18 cellular contexts compared by ENCODE assay signal in the genomic region with DNA sequence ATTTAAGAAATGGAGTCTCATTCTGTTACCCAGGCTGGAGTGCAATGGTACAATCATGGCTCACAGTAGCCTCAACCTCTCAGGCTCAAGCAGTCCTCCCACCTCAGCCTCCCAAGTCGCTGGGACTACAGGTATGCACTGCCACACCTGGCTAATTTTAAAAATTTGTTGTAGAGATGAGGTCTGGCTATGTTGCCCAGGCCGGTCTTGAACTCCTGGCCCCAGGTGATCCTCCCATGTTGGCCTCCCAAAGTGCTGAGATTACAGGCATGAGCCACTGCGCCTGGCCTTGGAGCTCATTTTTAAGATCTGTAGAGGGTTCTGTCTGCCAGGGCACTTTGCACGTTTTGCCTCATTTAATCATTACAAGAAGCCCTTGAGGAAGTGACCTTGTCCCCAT. TPM values are rescaled to one million over a fixed set of nuclear protein-coding genes. Genes with fewer than 3 reads are reported as not detected.
DNase-seq lines count a peak whose midpoint lies in the region; ATAC-seq and TF ChIP-seq lines count a peak whose summit lies in the region.
"Had no signal": no experiment of that assay in that cellular context is flagged by ENCODE, and none has a peak within 500 bp of the region (broad histone marks: within the 10 kb centered on the region; RNA-seq: fewer than 3 reads in every experiment).

No MANE protein-coding gene starts in this region.

- no peaks in the 10 kb centered on the region for H3K27me3 ChIP-seq in BLaER1 treated with 17β-estradiol and CSF1 and Interleukin-3, amounts not matched to agents 10 nM and 100 nM
- H3K27me3 ChIP-seq in DOHH2 (ENCODE audit: control insufficient read depth, low read length): no peaks in the 10 kb centered on the region
- H3K27me3 ChIP-seq in SU-DHL-6 (ENCODE audit: low read length): no peaks in the 10 kb centered on the region

- H3K4me2 ChIP-seq in BLaER1 treated with 17β-estradiol and CSF1 and Interleukin-3, amounts not matched to agents 10 nM and 100 nM: peak overlapping the region; percentile 62 to 93 (median 78)
- H3K4me2 ChIP-seq in DOHH2 (ENCODE audit: low read length) (peak overlapping the region; percentile 99), SU-DHL-6 (ENCODE audit: low read depth, low read length, poor library complexity, severe bottlenecking) (peak overlapping the region; percentile 86)

- ATAC-seq in HG02623 (IDR thresholded peaks at IDR 0.05; ENCODE audit: unreplicated experiment): no peak

- no peak overlapping the region for H3K4me3 ChIP-seq in BLaER1 treated with 17β-estradiol and CSF1 and Interleukin-3, amounts not matched to agents 10 nM and 100 nM
- H3K4me3 ChIP-seq in DOHH2 (ENCODE audit: low read length) (peak overlapping the region; percentile 67), SU-DHL-6 (ENCODE audit: insufficient read depth, low read length, poor library complexity, severe bottlenecking) (peak overlapping the region; percentile 25)
- H3K4me3 ChIP-seq: SK-N-MC had no signal

- peaks cover 0 to 9% (median 0%) of the 10 kb centered on the region in 11 experiments; a peak in 4 of 22 replicates for H3K9me3 ChIP-seq in BLaER1 treated with 17β-estradiol and CSF1 and Interleukin-3, amounts not matched to agents 10 nM and 100 nM (replicated peaks in 1 of 11)
- H3K9me3 ChIP-seq in DOHH2 (ENCODE audit: control insufficient read depth, insufficient read depth, low read length) (no peaks in the 10 kb centered on the region), SU-DHL-6 (ENCODE audit: insufficient read depth, low read length) (no peaks in the 10 kb centered on the region)

- no peak overlapping the region for H2AFZ ChIP-seq in SU-DHL-6 (ENCODE audit: low read depth, low read length, severe bottlenecking)

- H3K4me1 ChIP-seq in BLaER1 treated with 17β-estradiol and CSF1 and Interleukin-3, amounts not matched to agents 10 nM and 100 nM: peaks cover 73 to 97% (median 81%) of the 10 kb centered on the region in 10 experiments
- peaks cover 83% of the 10 kb centered on the region for H3K4me1 ChIP-seq in DOHH2 (ENCODE audit: control insufficient read depth, low read length)

- no peak overlapping the region for H3K9ac ChIP-seq in BLaER1 treated with 17β-estradiol and CSF1 and Interleukin-3, amounts not matched to agents 10 nM and 100 nM
- peak overlapping the region; percentile 78 for H3K9ac ChIP-seq in SU-DHL-6 (ENCODE audit: low read length)

- H4K20me1 ChIP-seq in BLaER1 treated with 17β-estradiol and CSF1 and Interleukin-3, amounts not matched to agents 10 nM and 100 nM: peaks cover 0 to 25% (median 0%) of the 10 kb centered on the region in 11 experiments; a peak in 4 of 22 replicates
- H4K20me1 ChIP-seq in DOHH2 (ENCODE audit: control insufficient read depth, insufficient read depth, low read depth, low read length) (no peaks in the 10 kb centered on the region), SU-DHL-6 (ENCODE audit: low read depth, low read length) (no peaks in the 10 kb centered on the region)

- DNase-seq in posterior vena cava (ENCODE audit: low spot score): peak; percentile 53
- no peak for DNase-seq in DMS153 (lab: John Stamatoyannopoulos, UW)
- DNase-seq in NCI-H510A treated with DMSO at 0.1 percent for 48 hours (lab: John Stamatoyannopoulos, UW): no peak
- DNase-seq: ACHN; AML-193; CD8-positive, alpha-beta memory T cell; DND-41; GDM1; KBM-7; NCI-H1436; NCI-H2081 treated with DMSO at 0.1 percent for 48 hours; NCI-H524; Right ventricle myocardium superior had no signal

- intact Hi-C loops in posterior vena cava (cut with DNase I): no loop called here

- TF ChIP-seq CTCF in DOHH2 (IDR thresholded peaks at IDR 0.05; ENCODE audit: low read depth, low read length, poor library complexity, severe bottlenecking) (no peak), SU-DHL-6 (IDR thresholded peaks at IDR 0.05; ENCODE audit: insufficient read depth, low read length, poor library complexity, severe bottlenecking) (no peak)

- peaks cover 31% of the 10 kb centered on the region for H3F3A ChIP-seq in DOHH2 (ENCODE audit: control insufficient read depth, insufficient read depth)
- peaks cover 54% of the 10 kb centered on the region for H3F3A ChIP-seq in SU-DHL-6 (ENCODE audit: insufficient read depth)

- H3K9me2 ChIP-seq in DOHH2 (replicated peaks; ENCODE audit: control insufficient read depth, low read length) (no peaks in the 10 kb centered on the region), SU-DHL-6 (replicated peaks; ENCODE audit: insufficient read depth, low read length) (no peaks in the 10 kb centered on the region)

- H3K27ac ChIP-seq in BLaER1 treated with 17β-estradiol and CSF1 and Interleukin-3, amounts not matched to agents 10 nM and 100 nM: peak overlapping the region in 8 of 11 experiments; percentile 17 to 72 (median 44); a peak in 12 of 22 replicates
- H3K27ac ChIP-seq in DOHH2 (ENCODE audit: low read depth, low read length) (peak overlapping the region; percentile 96), SU-DHL-6 (ENCODE audit: low read depth, low read length) (peak overlapping the region; percentile 99)
- H3K27ac ChIP-seq: SK-N-MC had no signal

- peaks cover 19 to 69% (median 49%) of the 10 kb centered on the region in 11 experiments for H3K36me3 ChIP-seq in BLaER1 treated with 17β-estradiol and CSF1 and Interleukin-3, amounts not matched to agents 10 nM and 100 nM
- H3K36me3 ChIP-seq in DOHH2 (ENCODE audit: control insufficient read depth, low read length): peaks cover 82% of the 10 kb centered on the region
- peaks cover 5% of the 10 kb centered on the region; the same call in 1 of the 2 replicates for H3K36me3 ChIP-seq in SU-DHL-6 (ENCODE audit: low read length)

- H3K79me2 ChIP-seq in DOHH2 (ENCODE audit: control insufficient read depth, low read length) (peaks cover 85% of the 10 kb centered on the region), SU-DHL-6 (ENCODE audit: insufficient read depth, low read length) (peaks cover 63% of the 10 kb centered on the region)

RNA-seq across cellular contexts. Expression of gene ZC3H12D, which starts 17.5 kb away (rescaled TPM):
- 1 to 10 TPM; 1.8 to 2.2 TPM for total RNA-seq in posterior vena cava

Comparison
In these comparisons a context has a peak if more than half of its experiments do, and no peak if none do; other contexts are left out.
1. H3K27ac ChIP-seq: peak in every context shown above with its lines; median percentile 99 in SU-DHL-6; 96 in DOHH2; 44 in BLaER1 treated with 17β-estradiol and CSF1 and Interleukin-3, amounts not matched to agents 10 nM and 100 nM.
2. H3K4me3 ChIP-seq: peak in DOHH2 (single experiment) and SU-DHL-6 (single experiment); none in BLaER1 treated with 17β-estradiol and CSF1 and Interleukin-3, amounts not matched to agents 10 nM and 100 nM (0 of 10).
3. Peak in every context shown above with its lines, with median percentiles within 50 percentile points of each other: H3K4me2 ChIP-seq.